Comparison of ENCODE assay signal across 21 cellular contexts in the genomic region with DNA sequence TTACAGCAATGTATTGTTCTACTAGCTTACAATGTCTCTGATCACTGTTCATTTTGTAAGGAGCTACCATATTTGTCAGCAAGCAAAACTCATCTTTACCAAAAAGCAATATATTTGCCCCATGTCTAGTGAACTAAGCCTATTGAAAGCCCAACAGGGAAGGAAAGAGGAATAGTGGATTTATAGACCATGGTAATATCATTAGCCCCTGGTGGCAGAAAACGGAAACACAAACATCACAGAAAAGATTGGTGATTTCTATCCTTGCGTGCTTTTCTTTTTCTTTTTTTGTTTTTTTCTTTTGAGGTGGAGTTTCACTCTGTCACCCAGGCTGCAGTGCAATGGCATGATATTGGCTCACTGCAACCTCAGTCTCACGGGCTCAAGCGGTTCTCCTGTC.
A peak's percentile ranks its signal among the peaks of the same experiment; 100 is the strongest.
DNase-seq lines count a peak whose midpoint lies in the region; ATAC-seq and TF ChIP-seq lines count a peak whose summit lies in the region.
"Had no signal": no experiment of that assay in that cellular context is flagged by ENCODE, and none has a peak within 500 bp of the region (broad histone marks: within the 10 kb centered on the region; RNA-seq: fewer than 3 reads in every experiment).

No MANE protein-coding gene starts in this region.

- H2AFZ ChIP-seq in HCT116 (ENCODE audit: low read depth, low read length, poor library complexity, severe bottlenecking), result no peak overlapping the region
- no peak overlapping the region for H2AFZ ChIP-seq in PC-9
- H2AFZ ChIP-seq: parathyroid adenoma had no signal

- no peaks in the 10 kb centered on the region for H3K4me1 ChIP-seq in HCT116 (ENCODE audit: control insufficient read depth in 1 of 2, insufficient read depth in 2 of 2, low read length in 2 of 2)
- H3K4me1 ChIP-seq in PC-9 (replicated peaks; ENCODE audit: insufficient read depth), result no peaks in the 10 kb centered on the region
- no peaks in the 10 kb centered on the region for H3K4me1 ChIP-seq in mesendoderm (ENCODE audit: control insufficient read depth, low read depth, low read length)
- no peaks in the 10 kb centered on the region for H3K4me1 ChIP-seq in HAP-1
- H3K4me1 ChIP-seq: esophagus squamous epithelium, parathyroid adenoma had no signal

- H3K27ac ChIP-seq in HCT116 (ENCODE audit: low read depth, low read length) (no peak overlapping the region), PC-9 (no peak overlapping the region), mesendoderm (ENCODE audit: low read depth, low read length) (no peak overlapping the region)
- H3K27ac ChIP-seq: esophagus squamous epithelium, parathyroid adenoma, thoracic aorta had no signal

- no peak overlapping the region for H2BK5ac ChIP-seq in mesendoderm (ENCODE audit: low read length)

- H3K79me1 ChIP-seq in mesendoderm (ENCODE audit: low read length), result no peaks in the 10 kb centered on the region

- H2BK120ac ChIP-seq in mesendoderm (ENCODE audit: low read depth, low read length), result no peak overlapping the region

- no peak overlapping the region for H3K18ac ChIP-seq in mesendoderm (ENCODE audit: low read length)

- H3K36me3 ChIP-seq in HCT116 (ENCODE audit: control insufficient read depth in 1 of 2, insufficient read depth in 2 of 2, low read length in 2 of 2) (no peaks in the 10 kb centered on the region), PC-9 (ENCODE audit: low read depth) (no peaks in the 10 kb centered on the region), mesendoderm (ENCODE audit: control insufficient read depth, insufficient read depth, low read length) (no peaks in the 10 kb centered on the region), HAP-1 (replicated peaks) (no peaks in the 10 kb centered on the region)
- H3K36me3 ChIP-seq: esophagus squamous epithelium, thoracic aorta had no signal

- H3K9me2 ChIP-seq in HCT116 (ENCODE audit: insufficient read depth), result no peaks in the 10 kb centered on the region
- no peaks in the 10 kb centered on the region for H3K9me2 ChIP-seq in PC-9 (ENCODE audit: insufficient read depth)

- no peak for TF ChIP-seq POLR2A in HCT116 (IDR thresholded peaks at IDR 0.05; ENCODE audit: borderline replicate concordance, extremely low read depth, insufficient read depth, insufficient read length)

- TF ChIP-seq CTCF in AG09309 (IDR thresholded peaks at IDR 0.05; ENCODE audit: control insufficient read depth, insufficient read depth, low read depth, low read length, missing control alignments) (peak; percentile 22), HCT116 (IDR thresholded peaks at IDR 0.05 in 2 of 3, conservative IDR thresholded peaks at IDR 0.05 in 1 of 3; ENCODE audit: borderline replicate concordance in 1 of 3, insufficient read depth in 1 of 3, low read depth in 2 of 3, low read length in 2 of 3) (peak in 2 of 3 experiments; percentile 36 to 45; a peak in 3 of 6 replicates), PC-9 (conservative IDR thresholded peaks at IDR 0.05) (peak; percentile 52)

- no peaks in the 10 kb centered on the region for H3F3A ChIP-seq in PC-9 (ENCODE audit: insufficient read depth, low read depth)

- H3K4me2 ChIP-seq in HCT116 (ENCODE audit: low read length) (no peak overlapping the region), PC-9 (no peak overlapping the region), mesendoderm (ENCODE audit: low read length) (no peak overlapping the region)

- H3K4me1 Mint-ChIP-seq in stimulated activated naive B cell treated with anti-CD40 and anti-IgM and Interleukin-4, amounts not matched to agents 10 μg/mL and 1 μg/mL and 100 μg/mL, for 72 hours, result no peaks in the 10 kb centered on the region
- H3K4me1 Mint-ChIP-seq: activated CD8-positive, alpha-beta memory T cell treated with anti-CD3 and anti-CD28 coated beads, Interleukin-2, amount 10 ng/mL, durations not matched to agents 7 days and 5 days; naive thymus-derived CD8-positive, alpha-beta T cell had no signal

- H4K8ac ChIP-seq in mesendoderm (ENCODE audit: low read depth, low read length), result no peak overlapping the region

- H4K20me1 ChIP-seq in HCT116 (ENCODE audit: insufficient read depth) (no peaks in the 10 kb centered on the region), PC-9 (ENCODE audit: insufficient read depth) (no peaks in the 10 kb centered on the region)

- no peak overlapping the region for H2BK15ac ChIP-seq in mesendoderm (replicated peaks; ENCODE audit: low read depth)

- H3K9me3 Mint-ChIP-seq in stimulated activated naive B cell treated with anti-CD40 and anti-IgM and Interleukin-4, amounts not matched to agents 10 μg/mL and 1 μg/mL and 100 μg/mL, for 72 hours, result peaks cover 6 to 7% of the 10 kb centered on the region in 2 donors

- no peak overlapping the region for H3K27ac Mint-ChIP-seq in stimulated activated naive B cell treated with anti-CD40 and anti-IgM and Interleukin-4, amounts not matched to agents 10 μg/mL and 1 μg/mL and 100 μg/mL, for 72 hours
- H3K27ac Mint-ChIP-seq: activated CD8-positive, alpha-beta memory T cell treated with anti-CD3 and anti-CD28 coated beads, Interleukin-2, amount 10 ng/mL, durations not matched to agents 7 days and 5 days; activated naive CD8-positive, alpha-beta T cell; CD8-positive, alpha-beta memory T cell; naive thymus-derived CD8-positive, alpha-beta T cell had no signal

- RAD21 ChIA-PET in HCT116 (lab: Charles Lee; ENCODE audit: low non-redundant PET in 1 of 2, low total read pairs in 2 of 2, uncharacterized antibody in 2 of 2, unreplicated experiment in 2 of 2), result no interaction called here

- no CpG with 5 or more reads among the region's 4 CpGs for WGBS in mesendoderm (ENCODE audit: extremely low coverage, insufficient coverage, low lambda C conversion rate)

- H3K4me3 ChIP-seq in AG09309 (ENCODE audit: control insufficient read depth, low read depth, low read length) (no peak overlapping the region), HCT116 (replicated peaks in 1 of 2; ENCODE audit: low read depth in 1 of 2, low read length in 2 of 2) (no peak overlapping the region), PC-9 (no peak overlapping the region), mesendoderm (ENCODE audit: low read length) (no peak overlapping the region), HAP-1 (no peak overlapping the region)
- H3K4me3 ChIP-seq: esophagus squamous epithelium, thoracic aorta had no signal

- CTCF ChIA-PET in HCT116 (lab: Charles Lee), result no interaction called here
- CTCF ChIA-PET in PC-9 (lab: Charles Lee), result no interaction called here

- H3K23ac ChIP-seq in mesendoderm (ENCODE audit: low read length), result no peak overlapping the region

- BruUV-seq in HCT116 (replicated peaks; lab: Mats Ljungman, UMichigan) (no TSS peak), PC-9 (replicated peaks; lab: Mats Ljungman, UMichigan) (no TSS peak)

- no peaks in the 10 kb centered on the region for H3K27me3 ChIP-seq in HCT116 (ENCODE audit: insufficient read depth, low read length)
- H3K27me3 ChIP-seq in PC-9 (ENCODE audit: insufficient read depth, low read depth), result peaks cover 14% of the 10 kb centered on the region; the same call in 1 of the 2 replicates
- H3K27me3 ChIP-seq in mesendoderm (ENCODE audit: insufficient read depth, low read length, poor library complexity), result no peaks in the 10 kb centered on the region
- no peaks in the 10 kb centered on the region for H3K27me3 ChIP-seq in HAP-1 (ENCODE audit: low read depth)
- H3K27me3 ChIP-seq: esophagus squamous epithelium had no signal

- intact Hi-C loops in HCT116 (cut with micrococcal nuclease) (no loop called here), PC-9 (cut with micrococcal nuclease; ENCODE audit: unreplicated experiment) (loop anchor here (10.0 kb wide), 1 partner anchor 70 kb away; no protein-coding TSS in a partner anchor), Right ventricle myocardium inferior (cut with DNase I) (no loop called here)

- no peak overlapping the region for H3K56ac ChIP-seq in mesendoderm (ENCODE audit: low read length)

- H3K9me3 ChIP-seq in HCT116 (ENCODE audit: control insufficient read depth in 1 of 2, insufficient read depth in 1 of 2, low read depth in 1 of 2, low read length in 2 of 2), result no peaks in the 10 kb centered on the region
- no peaks in the 10 kb centered on the region for H3K9me3 ChIP-seq in PC-9 (ENCODE audit: insufficient read depth, low read depth)
- H3K9me3 ChIP-seq in HAP-1, result no peaks in the 10 kb centered on the region
- H3K9me3 ChIP-seq: esophagus squamous epithelium, thoracic aorta had no signal

- no peaks in the 10 kb centered on the region for H3K36me3 Mint-ChIP-seq in stimulated activated naive B cell treated with anti-CD40 and anti-IgM and Interleukin-4, amounts not matched to agents 10 μg/mL and 1 μg/mL and 100 μg/mL, for 72 hours
- H3K36me3 Mint-ChIP-seq: activated CD8-positive, alpha-beta memory T cell treated with anti-CD3 and anti-CD28 coated beads, Interleukin-2, amount 10 ng/mL, durations not matched to agents 7 days and 5 days; activated naive CD8-positive, alpha-beta T cell; CD8-positive, alpha-beta memory T cell; naive thymus-derived CD8-positive, alpha-beta T cell had no signal

- no peak for TF ChIP-seq RAD21 in HCT116 (IDR thresholded peaks at IDR 0.05; ENCODE audit: low read depth)

- ATAC-seq in HCT116 (no peak), GM18511 (IDR thresholded peaks at IDR 0.05; ENCODE audit: unreplicated experiment) (no peak), Right ventricle myocardium inferior (no peak)
- ATAC-seq in stimulated activated naive B cell treated with anti-CD40 and anti-IgM and Interleukin-4, amounts not matched to agents 10 μg/mL and 1 μg/mL and 100 μg/mL, for 72 hours (replicated peaks), result no peak
- ATAC-seq: activated CD8-positive, alpha-beta memory T cell treated with anti-CD3 and anti-CD28 coated beads, Interleukin-2, amount 10 ng/mL, durations not matched to agents 7 days and 5 days; naive thymus-derived CD8-positive, alpha-beta T cell had no signal

- in situ Hi-C loops in HAP-1 (cut with MboI; ENCODE audit: low sequenced_read_pairs), result no loop called here

- H3K4ac ChIP-seq in mesendoderm (ENCODE audit: low read depth, low read length), result no peak overlapping the region

- H3K27me3 Mint-ChIP-seq in stimulated activated naive B cell treated with anti-CD40 and anti-IgM and Interleukin-4, amounts not matched to agents 10 μg/mL and 1 μg/mL and 100 μg/mL, for 72 hours, result no peaks in the 10 kb centered on the region
- H3K27me3 Mint-ChIP-seq: activated CD8-positive, alpha-beta memory T cell treated with anti-CD3 and anti-CD28 coated beads, Interleukin-2, amount 10 ng/mL, durations not matched to agents 7 days and 5 days; activated naive CD8-positive, alpha-beta T cell; CD8-positive, alpha-beta memory T cell had no signal

- DNase-seq in AG09309 (ENCODE audit: low read depth), result no peak
- no peak for DNase-seq in HCT116 (ENCODE audit: low read depth, low spot score)
- no peak for DNase-seq in PC-9
- DNase-seq in mesendoderm, result peak; percentile 29
- no peak for DNase-seq in stimulated activated naive B cell treated with anti-CD40 and anti-IgM and Interleukin-4, amounts not matched to agents 10 μg/mL and 1 μg/mL and 100 μg/mL, for 72 hours
- no peak for DNase-seq in HAP-1 (ENCODE audit: low spot score in 2 of 2)
- DNase-seq in Right ventricle myocardium inferior (ENCODE audit: missing footprints), result no peak
- DNase-seq: activated CD8-positive, alpha-beta memory T cell treated with anti-CD3 and anti-CD28 coated beads, Interleukin-2, amount 10 ng/mL, durations not matched to agents 7 days and 5 days; CD8-positive, alpha-beta memory T cell; effector memory CD4-positive, alpha-beta T cell; esophagus squamous epithelium; naive thymus-derived CD8-positive, alpha-beta T cell; NCI-H187; NCI-H2227 treated with DMSO at 0.1 percent for 48 hours; NCI-H748 treated with DMSO at 0.1 percent for 48 hours; stimulated activated CD4-positive, alpha-beta T cell treated with anti-CD3 and anti-CD28 coated beads, Interleukin-1b, Interleukin-23, amount 100 ng/mL, for 48 hours; stimulated activated naive CD4-positive, alpha-beta T cell had no signal

- H3K9ac ChIP-seq in HCT116 (ENCODE audit: low read length) (no peak overlapping the region), mesendoderm (ENCODE audit: low read length) (no peak overlapping the region)
- H3K9ac ChIP-seq: parathyroid adenoma had no signal

- H2AK5ac ChIP-seq in mesendoderm (ENCODE audit: low read length), result no peak overlapping the region

- H4K5ac ChIP-seq in mesendoderm (ENCODE audit: low read length), result no peak overlapping the region

- H3K4me3 Mint-ChIP-seq in stimulated activated naive B cell treated with anti-CD40 and anti-IgM and Interleukin-4, amounts not matched to agents 10 μg/mL and 1 μg/mL and 100 μg/mL, for 72 hours, result no peak overlapping the region
- H3K4me3 Mint-ChIP-seq: activated CD8-positive, alpha-beta memory T cell treated with anti-CD3 and anti-CD28 coated beads, Interleukin-2, amount 10 ng/mL, durations not matched to agents 7 days and 5 days; activated naive CD8-positive, alpha-beta T cell; CD8-positive, alpha-beta memory T cell; naive thymus-derived CD8-positive, alpha-beta T cell had no signal

- no peaks in the 10 kb centered on the region for H3K79me2 ChIP-seq in HCT116 (ENCODE audit: insufficient read depth, low read length)
- no peaks in the 10 kb centered on the region for H3K79me2 ChIP-seq in PC-9 (ENCODE audit: low read depth)
- no peaks in the 10 kb centered on the region for H3K79me2 ChIP-seq in mesendoderm (ENCODE audit: control insufficient read depth, insufficient read depth, low read length)
- H3K79me2 ChIP-seq: parathyroid adenoma had no signal

- POLR2A ChIA-PET in HCT116 (lab: Charles Lee), result no interaction called here
- POLR2A ChIA-PET in PC-9 (lab: Charles Lee; ENCODE audit: unreplicated experiment), result no interaction called here
